1 cellular context compared by ENCODE assay signal in genomic region chr18:73552171-73552570, GRCh38.
TF ChIP-seq lines count a peak whose summit lies in the region.

No MANE protein-coding gene starts in this region.

TF ChIP-seq in IMR-90, 13 proteins besides CTCF, POLR2A, EP300 and RAD21 (continued from another document):
- no peak for TF ChIP-seq ELK1 (IDR thresholded peaks at IDR 0.05; ENCODE audit: borderline replicate concordance, low read depth, low read length)
